Comparison of ENCODE assay signal across 14 cellular contexts in genomic region chr14:100212476-100213333, GRCh38. TPM values are rescaled to one million over a fixed set of nuclear protein-coding genes. Genes with fewer than 3 reads are reported as not detected.
DNase-seq lines count a peak whose midpoint lies in the region; ATAC-seq and TF ChIP-seq lines count a peak whose summit lies in the region.
"Had no signal": no experiment of that assay in that cellular context is flagged by ENCODE, and none has a peak within 500 bp of the region (broad histone marks: within the 10 kb centered on the region; RNA-seq: fewer than 3 reads in every experiment).

No MANE protein-coding gene starts in this region.

- 85 to 90% (median 86%) methylated on average over 6 to 7 of the region's 7 CpGs for WGBS in spleen, 5 donors
- WGBS in smooth muscle cell (ENCODE audit: low lambda C conversion rate), result 96% methylated on average over 7 of the region's 7 CpGs

- no peak for ATAC-seq in activated T-cell treated with anti-CD3 and anti-CD28 coated beads, Interleukin-2, amount 50 U/mL, for 4 hours
- ATAC-seq: PC-3 had no signal

- H3K27ac Mint-ChIP-seq in dendritic cell treated with granulocyte-macrophage colony-stimulating factor and Interleukin-4, amounts not matched to agents 40 ng/mL and 50 ng/mL, for 4 days, result peak overlapping the region; percentile 91

- H3K9me3 Mint-ChIP-seq in activated T-cell treated with anti-CD3 and anti-CD28 coated beads, Interleukin-2, amount 50 U/mL, for 4 hours, result no peaks in the 10 kb centered on the region
- no peaks in the 10 kb centered on the region for H3K9me3 Mint-ChIP-seq in dendritic cell treated with granulocyte-macrophage colony-stimulating factor and Interleukin-4, amounts not matched to agents 40 ng/mL and 50 ng/mL, for 4 days

- TF ChIP-seq CTCF in spleen (IDR thresholded peaks at IDR 0.05 in 8 of 11, conservative IDR thresholded peaks at IDR 0.05 in 3 of 11) (no peak), smooth muscle cell (IDR thresholded peaks at IDR 0.05; ENCODE audit: borderline replicate concordance, insufficient read depth, poor library complexity, severe bottlenecking) (no peak)

- no peaks in the 10 kb centered on the region for H3K36me3 Mint-ChIP-seq in activated T-cell treated with anti-CD3 and anti-CD28 coated beads, Interleukin-2, amount 50 U/mL, for 4 hours (ENCODE audit: insufficient read depth)
- H3K36me3 Mint-ChIP-seq in dendritic cell treated with granulocyte-macrophage colony-stimulating factor and Interleukin-4, amounts not matched to agents 40 ng/mL and 50 ng/mL, for 4 days (ENCODE audit: low read depth), result no peaks in the 10 kb centered on the region

- peak overlapping the region; percentile 82 for H3K4me3 Mint-ChIP-seq in activated T-cell treated with anti-CD3 and anti-CD28 coated beads, Interleukin-2, amount 50 U/mL, for 4 hours
- H3K4me3 Mint-ChIP-seq in dendritic cell treated with granulocyte-macrophage colony-stimulating factor and Interleukin-4, amounts not matched to agents 40 ng/mL and 50 ng/mL, for 4 days, result no peak overlapping the region

- H3K9me3 ChIP-seq in SK-N-MC (ENCODE audit: low read depth, low read length) (no peaks in the 10 kb centered on the region), spleen (no peaks in the 10 kb centered on the region), smooth muscle cell (replicated peaks; ENCODE audit: low read depth) (no peaks in the 10 kb centered on the region)
- H3K9me3 ChIP-seq: esophagus muscularis mucosa had no signal

- H3K79me2 ChIP-seq in smooth muscle cell (ENCODE audit: low read depth), result no peaks in the 10 kb centered on the region

- H3K27ac ChIP-seq in SK-N-MC (peak overlapping the region; percentile 88; the same call in 1 of the 2 replicates), spleen (peak overlapping the region in 4 of 8 donors; percentile 95 to 100 (median 100)), smooth muscle cell (ENCODE audit: low read depth) (no peak overlapping the region)

- H3K4me3 ChIP-seq in SK-N-MC (no peak overlapping the region), spleen (no peak overlapping the region), smooth muscle cell (no peak overlapping the region)

- TF ChIP-seq POLR2A in spleen (IDR thresholded peaks at IDR 0.05), result no peak

- H3K4me1 ChIP-seq in spleen, result peaks cover 8 to 24% (median 21%) of the 10 kb centered on the region in 6 donors
- H3K4me1 ChIP-seq in smooth muscle cell (ENCODE audit: low read depth), result peaks cover 4% of the 10 kb centered on the region

- no peak overlapping the region for H3K4me2 ChIP-seq in smooth muscle cell

- no peak overlapping the region for H2AFZ ChIP-seq in smooth muscle cell (ENCODE audit: low read depth)

- H3K27me3 Mint-ChIP-seq in activated T-cell treated with anti-CD3 and anti-CD28 coated beads, Interleukin-2, amount 50 U/mL, for 4 hours (ENCODE audit: low read depth), result no peaks in the 10 kb centered on the region
- no peaks in the 10 kb centered on the region for H3K27me3 Mint-ChIP-seq in dendritic cell treated with granulocyte-macrophage colony-stimulating factor and Interleukin-4, amounts not matched to agents 40 ng/mL and 50 ng/mL, for 4 days

- DNase-seq in activated T-cell treated with anti-CD3 and anti-CD28 coated beads, Interleukin-2, amount 50 U/mL, for 4 hours, result no peak
- no peak for DNase-seq in activated T-cell treated with anti-CD3 and anti-CD28 coated beads, Interleukin-2, amount 50 U/mL, for 1 hour
- DNase-seq in SK-N-MC (ENCODE audit: low read depth, low spot score) (no peak), spleen (peak; percentile 60), smooth muscle cell (lab: John Stamatoyannopoulos, UW; ENCODE audit: unreplicated experiment) (no peak), DMS153 (lab: John Stamatoyannopoulos, UW) (no peak), globus pallidus (ENCODE audit: low spot score) (no peak)
- DNase-seq: central memory CD4-positive, alpha-beta T cell; EL; PC-3; small intestine; T-helper 9 cell had no signal

- peak overlapping the region; percentile 92 for H3K9ac ChIP-seq in SK-N-MC (ENCODE audit: insufficient read length)
- H3K9ac ChIP-seq in smooth muscle cell (ENCODE audit: low read depth), result no peak overlapping the region

- peaks cover 16% of the 10 kb centered on the region for H3K4me1 Mint-ChIP-seq in activated T-cell treated with anti-CD3 and anti-CD28 coated beads, Interleukin-2, amount 50 U/mL, for 4 hours (ENCODE audit: low read depth)
- peaks cover 35% of the 10 kb centered on the region for H3K4me1 Mint-ChIP-seq in dendritic cell treated with granulocyte-macrophage colony-stimulating factor and Interleukin-4, amounts not matched to agents 40 ng/mL and 50 ng/mL, for 4 days (ENCODE audit: low read depth)

- H3K27me3 ChIP-seq in spleen (replicated peaks in 1 of 7) (no peaks in the 10 kb centered on the region), smooth muscle cell (ENCODE audit: low read depth) (no peaks in the 10 kb centered on the region)
- H3K27me3 ChIP-seq: esophagus muscularis mucosa had no signal

- intact Hi-C loops in dendritic cell treated with granulocyte-macrophage colony-stimulating factor and Interleukin-4, amounts not matched to agents 40 ng/mL and 50 ng/mL, for 4 days (cut with micrococcal nuclease), result no loop called here
- intact Hi-C loops in spleen (cut with DNase I; ENCODE audit: low total_unique reads), result no loop called here

- H3F3A ChIP-seq in smooth muscle cell (ENCODE audit: low read depth), result no peaks in the 10 kb centered on the region

- H3K36me3 ChIP-seq in SK-N-MC (ENCODE audit: insufficient read depth, low read length) (no peaks in the 10 kb centered on the region), spleen (no peaks in the 10 kb centered on the region), smooth muscle cell (ENCODE audit: low read depth) (no peaks in the 10 kb centered on the region)
- H3K36me3 ChIP-seq: esophagus muscularis mucosa had no signal

- H4K20me1 ChIP-seq in smooth muscle cell (ENCODE audit: low read depth), result no peaks in the 10 kb centered on the region

RNA-seq across cellular contexts. Expression of gene YY1, which starts 26.2 kb away (rescaled TPM):
- 10 to 100 TPM; 81.3 to 90.1 (median 88.3) TPM for total RNA-seq in activated T-cell treated with anti-CD3 and anti-CD28 coated beads, Interleukin-2, amount 50 U/mL, for 4 hours
- total RNA-seq in spleen, result 10 to 100 TPM; 53.7 to 64.1 (median 58.3) TPM
- polyA plus RNA-seq in spleen, result 10 to 100 TPM; 28.4 to 34.1 (median 31.0) TPM
- 48.7 and 53.3 TPM in 2 replicates for total RNA-seq in smooth muscle cell
- polyA plus RNA-seq in smooth muscle cell, result 28.2 and 35.2 TPM in 2 replicates

RNA-seq across cellular contexts. Expression of gene DEGS2, which starts 53.3 kb away (rescaled TPM):
- under 1 TPM; 0.19 to 0.40 (median 0.40) TPM for total RNA-seq in activated T-cell treated with anti-CD3 and anti-CD28 coated beads, Interleukin-2, amount 50 U/mL, for 4 hours
- total RNA-seq in spleen, result 1 to 10 TPM in 5 of 7 donors, under 1 TPM in 2; 0.33 to 3.2 (median 1.3) TPM
- 1 to 10 TPM; 1.1 to 2.8 (median 1.5) TPM for polyA plus RNA-seq in spleen
- total RNA-seq in smooth muscle cell, result 0.40 and 0.45 TPM in 2 replicates
- 0.61 and 0.83 TPM in 2 replicates for polyA plus RNA-seq in smooth muscle cell
